ENCODE assay signal across 23 cellular contexts in genomic region chr3:37683321-37683720, GRCh38.
"Had no signal": no experiment of that assay in that cellular context is flagged by ENCODE, and none has a peak within 500 bp of the region (broad histone marks: within the 10 kb centered on the region; RNA-seq: fewer than 3 reads in every experiment).

No MANE protein-coding gene starts in this region.

- H3K27ac ChIP-seq: colonic mucosa, coronary artery, dorsolateral prefrontal cortex, epithelial cell of prostate, esophagus muscularis mucosa, esophagus squamous epithelium, foreskin keratinocyte, gastrocnemius medialis, gastroesophageal sphincter, heart left ventricle, heart right ventricle had no signal

- H3K27me3 ChIP-seq: colonic mucosa, dorsolateral prefrontal cortex, esophagus muscularis mucosa, esophagus squamous epithelium, gastrocnemius medialis, gastroesophageal sphincter, heart left ventricle, heart right ventricle had no signal

- H3K4me1 ChIP-seq: colonic mucosa, foreskin keratinocyte had no signal

- H3K9me3 ChIP-seq: colonic mucosa, esophagus muscularis mucosa, esophagus squamous epithelium, gastrocnemius medialis, gastroesophageal sphincter, heart left ventricle, heart right ventricle had no signal

- DNase-seq: colonic mucosa; cortex of kidney; dermis blood vessel endothelial cell; dorsolateral prefrontal cortex; effector CD4-positive, alpha-beta T cell; effector CD8-positive, alpha-beta T cell; effector memory CD4-positive, alpha-beta T cell; effector memory CD8-positive, alpha-beta T cell; endodermal cell; erythroblast; esophagus squamous epithelium; foreskin fibroblast; foreskin keratinocyte; foreskin melanocyte; gastrocnemius medialis; glutamatergic neuron; head of caudate nucleus; heart left ventricle; heart right ventricle had no signal

- H3K36me3 ChIP-seq: colonic mucosa, gastrocnemius medialis had no signal

- H3K4me3 ChIP-seq: colonic mucosa, coronary artery, dorsolateral prefrontal cortex, esophagus muscularis mucosa, esophagus squamous epithelium, gastrocnemius medialis, gastroesophageal sphincter, heart left ventricle, heart right ventricle had no signal
